Comparison of ENCODE assay signal across 28 cellular contexts in the genomic region with DNA sequence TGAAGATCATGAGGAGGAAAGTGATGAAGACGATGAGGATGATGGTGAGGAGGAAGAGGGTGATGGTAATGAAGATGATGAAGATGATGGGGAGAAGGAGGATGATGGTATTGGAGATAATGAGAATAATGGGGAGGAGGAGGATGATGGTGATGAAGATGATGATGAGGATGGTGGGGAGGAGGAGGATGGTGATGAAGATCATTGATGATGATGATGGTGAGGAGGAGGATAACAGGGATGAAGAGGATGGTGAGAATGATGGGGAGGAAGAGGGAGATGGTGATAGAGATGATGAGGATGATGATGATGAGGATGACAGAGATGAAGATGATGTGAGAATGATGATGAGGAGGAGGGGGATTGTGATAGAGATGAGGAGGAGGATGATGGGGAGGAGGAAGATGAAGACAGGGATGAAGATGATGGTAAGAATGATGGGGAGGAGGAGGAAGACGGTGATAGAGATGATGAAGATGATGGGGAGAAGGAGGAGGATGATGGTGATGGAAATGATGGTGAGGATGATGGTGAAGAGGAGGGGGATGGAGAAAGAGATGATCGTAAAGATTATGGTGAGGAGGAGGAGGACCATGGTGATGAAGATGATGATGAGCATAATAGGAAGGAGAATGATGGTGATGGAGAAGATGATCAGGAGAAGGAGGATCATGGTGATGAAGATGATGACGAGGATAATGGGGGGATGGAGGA.
"Had no signal": no experiment of that assay in that cellular context is flagged by ENCODE, and none has a peak within 500 bp of the region (broad histone marks: within the 10 kb centered on the region; RNA-seq: fewer than 3 reads in every experiment).

No MANE protein-coding gene starts in this region.

- H3K27me3 Mint-ChIP-seq: stimulated activated naive CD8-positive, alpha-beta T cell treated with anti-CD3 and anti-CD28 coated beads, Interleukin-15, Interleukin-2, amounts not matched to agents 100 ng/mL and 50 ng/mL, for 24 hours had no signal

- H2AFZ ChIP-seq: neural progenitor cell, parathyroid adenoma had no signal

- H3K36me3 ChIP-seq: neural progenitor cell, ovary, spleen, stomach, thoracic aorta, thyroid gland, tibial nerve, upper lobe of right lung, uterus had no signal

- H3K27me3 ChIP-seq: neural progenitor cell, ovary, stomach, thyroid gland, tibial nerve, uterus had no signal

- H3K36me3 Mint-ChIP-seq: naive thymus-derived CD4-positive, alpha-beta T cell; natural killer cell; neural progenitor cell; stimulated activated memory B cell treated with anti-CD40 and anti-IgM and Interleukin-4, amounts not matched to agents 10 μg/mL and 1 μg/mL and 100 μg/mL, for 72 hours; type B pancreatic cell had no signal

- H3K4me2 ChIP-seq: neural progenitor cell, smooth muscle cell had no signal

- H3K4me3 Mint-ChIP-seq: naive thymus-derived CD4-positive, alpha-beta T cell; natural killer cell; nephron; neural progenitor cell; stimulated activated memory B cell treated with anti-CD40 and anti-IgM and Interleukin-4, amounts not matched to agents 10 μg/mL and 1 μg/mL and 100 μg/mL, for 72 hours; stimulated activated naive CD8-positive, alpha-beta T cell treated with anti-CD3 and anti-CD28 coated beads, Interleukin-15, Interleukin-2, amounts not matched to agents 100 ng/mL and 50 ng/mL, for 24 hours; type B pancreatic cell had no signal

- H3K4me3 ChIP-seq: neural progenitor cell, ovary, psoas muscle, skin epidermis, smooth muscle cell, spleen, stomach, thoracic aorta, thyroid gland, tibial nerve, upper lobe of right lung, uterus had no signal

- H3K79me2 ChIP-seq: parathyroid adenoma had no signal

- DNase-seq: naive thymus-derived CD4-positive, alpha-beta T cell; natural killer cell; occipital lobe; posterior cingulate gyrus; psoas muscle; right cardiac atrium; spleen; stimulated activated CD4-positive, alpha-beta T cell treated with anti-CD3 and anti-CD28 coated beads, Interleukin-12 subunit alpha, Interleukin-12 subunit beta, amount 100 ng/mL, for 4 hours; stimulated activated CD4-positive, alpha-beta T cell treated with anti-CD3 and anti-CD28 coated beads, Interleukin-4, amount 100 ng/mL, for 1 hour; stimulated activated CD4-positive, alpha-beta T cell treated with anti-CD3 and anti-CD28 coated beads, Interleukin-4, amount 100 ng/mL, for 4 hours; stimulated activated naive CD4-positive, alpha-beta T cell treated with Interleukin-2 at 50 U/mL for 16 hours; upper lobe of right lung; uterus had no signal

- H3K9me3 ChIP-seq: ovary, psoas muscle, spleen, stomach, thoracic aorta, thyroid gland, upper lobe of right lung, uterus had no signal

- H3K9me3 Mint-ChIP-seq: natural killer cell; stimulated activated memory B cell treated with anti-CD40 and anti-IgM and Interleukin-4, amounts not matched to agents 10 μg/mL and 1 μg/mL and 100 μg/mL, for 72 hours; stimulated activated naive CD8-positive, alpha-beta T cell treated with anti-CD3 and anti-CD28 coated beads, Interleukin-15, Interleukin-2, amounts not matched to agents 100 ng/mL and 50 ng/mL, for 24 hours; type B pancreatic cell had no signal

- ATAC-seq: naive thymus-derived CD4-positive, alpha-beta T cell; psoas muscle; sciatic nerve; stimulated activated memory B cell treated with anti-CD40 and anti-IgM and Interleukin-4, amounts not matched to agents 10 μg/mL and 1 μg/mL and 100 μg/mL, for 72 hours had no signal

- H3K4me1 ChIP-seq: neural progenitor cell, parathyroid adenoma, psoas muscle, spleen, stomach, thyroid gland, tibial nerve, upper lobe of right lung, uterus had no signal

- H3K27ac ChIP-seq: neural progenitor cell, ovary, parathyroid adenoma, psoas muscle, skin epidermis, spleen, stomach, thoracic aorta, thyroid gland, tibial nerve, upper lobe of right lung, uterus had no signal

- H3K27ac Mint-ChIP-seq: naive thymus-derived CD4-positive, alpha-beta T cell; natural killer cell; nephron; neural progenitor cell; progenitor cell of endocrine pancreas; stimulated activated memory B cell treated with anti-CD40 and anti-IgM and Interleukin-4, amounts not matched to agents 10 μg/mL and 1 μg/mL and 100 μg/mL, for 72 hours; stimulated activated naive CD8-positive, alpha-beta T cell treated with anti-CD3 and anti-CD28 coated beads, Interleukin-15, Interleukin-2, amounts not matched to agents 100 ng/mL and 50 ng/mL, for 24 hours; type B pancreatic cell had no signal

- H3K4me1 Mint-ChIP-seq: naive thymus-derived CD4-positive, alpha-beta T cell; natural killer cell; nephron; stimulated activated memory B cell treated with anti-CD40 and anti-IgM and Interleukin-4, amounts not matched to agents 10 μg/mL and 1 μg/mL and 100 μg/mL, for 72 hours had no signal

- H3K9ac ChIP-seq: neural progenitor cell, parathyroid adenoma had no signal
